Comparison of ENCODE assay signal across 26 cellular contexts in genomic region chrX:22121161-22121560, GRCh38.
"Had no signal": no experiment of that assay in that cellular context is flagged by ENCODE, and none has a peak within 500 bp of the region (broad histone marks: within the 10 kb centered on the region; RNA-seq: fewer than 3 reads in every experiment).

No MANE protein-coding gene starts in this region.

- H3K27ac Mint-ChIP-seq: activated CD4-positive, alpha-beta memory T cell treated with anti-CD3 and anti-CD28 coated beads for 36 hours; activated CD4-positive, alpha-beta T cell treated with anti-CD3 and anti-CD28 coated beads, Interleukin-2, amount 10 ng/mL, durations not matched to agents 7 days and 5 days; activated naive CD8-positive, alpha-beta T cell treated with anti-CD3 and anti-CD28 coated beads, Interleukin-2, amount 50 U/mL, for 24 hours; T-helper 1 cell treated with Interleukin-12 subunit alpha and Interleukin-12 subunit beta and Interleukin-4 antibody, amounts not matched to agents 30 μg/mL and 1 μg/mL, for 36 hours had no signal

- H3K36me3 Mint-ChIP-seq: activated CD4-positive, alpha-beta memory T cell treated with anti-CD3 and anti-CD28 coated beads for 36 hours; activated naive CD4-positive, alpha-beta T cell treated with anti-CD3 and anti-CD28 coated beads, Interleukin-2, amount 50 U/mL, for 72 hours; IgD-negative memory B cell had no signal

- H3K4me3 Mint-ChIP-seq: activated CD4-positive, alpha-beta memory T cell treated with anti-CD3 and anti-CD28 coated beads for 36 hours; activated CD4-positive, alpha-beta T cell treated with anti-CD3 and anti-CD28 coated beads, Interleukin-2, amount 10 ng/mL, durations not matched to agents 7 days and 5 days; activated naive CD8-positive, alpha-beta T cell treated with anti-CD3 and anti-CD28 coated beads, Interleukin-2, amount 50 U/mL, for 24 hours; activated T-cell treated with anti-CD3 and anti-CD28 coated beads, Interleukin-2, amount 50 U/mL, for 4 hours; IgD-negative memory B cell; T-helper 1 cell treated with Interleukin-12 subunit alpha and Interleukin-12 subunit beta and Interleukin-4 antibody, amounts not matched to agents 30 μg/mL and 1 μg/mL, for 36 hours had no signal

- H3K27me3 ChIP-seq: brain microvascular endothelial cell had no signal

- H3K27me3 Mint-ChIP-seq: activated CD4-positive, alpha-beta memory T cell treated with anti-CD3 and anti-CD28 coated beads for 36 hours; activated CD4-positive, alpha-beta T cell treated with anti-CD3 and anti-CD28 coated beads, Interleukin-2, amount 10 ng/mL, durations not matched to agents 7 days and 5 days; activated naive CD8-positive, alpha-beta T cell treated with anti-CD3 and anti-CD28 coated beads, Interleukin-2, amount 50 U/mL, for 24 hours; IgD-negative memory B cell had no signal

- H3K4me1 Mint-ChIP-seq: activated CD4-positive, alpha-beta T cell treated with anti-CD3 and anti-CD28 coated beads, Interleukin-2, amount 10 ng/mL, durations not matched to agents 7 days and 5 days; IgD-negative memory B cell had no signal

- H3K27ac ChIP-seq: brain microvascular endothelial cell had no signal

- DNase-seq: activated CD4-positive, alpha-beta memory T cell treated with anti-CD3 and anti-CD28 coated beads for 36 hours; activated CD4-positive, alpha-beta T cell treated with anti-CD3 and anti-CD28 coated beads, Interleukin-2, amount 10 ng/mL, durations not matched to agents 7 days and 5 days; activated CD4-positive, CD25-positive, alpha-beta regulatory T cell; activated CD8-positive, alpha-beta memory T cell treated with anti-CD3 and anti-CD28 coated beads for 24 hours; activated effector memory CD4-positive, alpha-beta T cell treated with anti-CD3 and anti-CD28 coated beads, Interleukin-2, amount 50 U/mL, for 16 hours; activated naive CD4-positive, alpha-beta T cell treated with Interleukin-2 at 50 U/mL for 16 hours; activated naive CD8-positive, alpha-beta T cell treated with anti-CD3 and anti-CD28 coated beads, Interleukin-2, amount 50 U/mL, for 24 hours; activated T-cell treated with anti-CD3 and anti-CD28 coated beads, Interleukin-2, amount 50 U/mL, for 4 hours; amygdala; brain microvascular endothelial cell; caudate nucleus; KG1; NCI-H1092 treated with DMSO at 0.1 percent for 48 hours; NCI-H1417 treated with DMSO at 0.1 percent for 48 hours; NCI-H1694; NCI-H2029; NCI-H345; NCI-H510A; NCI-H526 treated with DMSO at 0.1 percent for 48 hours; NCI-H82; NK-92 treated with Interleukin-12 subunit alpha and Interleukin-12 subunit beta, amount 100 ng/mL, for 24 hours; PC-3; SHP77 treated with DMSO at 0.1 percent for 48 hours had no signal

- H3K9me3 Mint-ChIP-seq: activated CD4-positive, alpha-beta memory T cell treated with anti-CD3 and anti-CD28 coated beads for 36 hours; activated CD4-positive, alpha-beta T cell treated with anti-CD3 and anti-CD28 coated beads, Interleukin-2, amount 10 ng/mL, durations not matched to agents 7 days and 5 days; activated naive CD4-positive, alpha-beta T cell treated with anti-CD3 and anti-CD28 coated beads, Interleukin-2, amount 50 U/mL, for 72 hours; activated naive CD8-positive, alpha-beta T cell treated with anti-CD3 and anti-CD28 coated beads, Interleukin-2, amount 50 U/mL, for 24 hours; activated T-cell treated with anti-CD3 and anti-CD28 coated beads, Interleukin-2, amount 50 U/mL, for 4 hours; IgD-negative memory B cell; T-helper 1 cell treated with Interleukin-12 subunit alpha and Interleukin-12 subunit beta and Interleukin-4 antibody, amounts not matched to agents 30 μg/mL and 1 μg/mL, for 36 hours had no signal

- H3K36me3 ChIP-seq: brain microvascular endothelial cell had no signal
